Comparison of ENCODE assay signal across 17 cellular contexts in the genomic region with DNA sequence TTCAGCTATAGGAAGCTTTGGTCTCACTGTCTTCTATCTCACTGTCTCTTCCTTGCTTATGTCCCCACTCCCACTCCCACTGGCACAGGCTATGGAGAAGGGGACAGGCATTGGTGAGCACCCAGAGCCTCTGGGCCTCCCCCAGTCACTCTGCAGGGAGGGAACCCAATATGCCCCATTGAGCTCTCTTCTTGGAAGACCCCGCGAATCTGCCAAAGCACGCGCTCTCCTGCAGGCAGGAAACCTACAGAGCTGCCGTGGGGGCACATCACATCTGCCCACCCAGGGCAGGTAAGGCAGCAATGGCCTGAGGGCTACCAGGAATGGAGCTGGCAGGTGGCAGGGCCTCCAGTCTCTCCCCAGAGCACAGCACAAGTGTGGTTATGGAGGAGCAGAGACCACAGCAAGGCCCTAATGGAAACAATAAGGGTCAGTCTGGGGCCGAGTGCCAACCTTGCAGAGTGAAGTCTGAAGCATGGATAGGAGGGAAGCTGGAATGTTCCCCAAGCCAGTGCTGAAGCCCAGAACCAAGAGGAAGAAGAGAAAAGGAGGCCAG.
A peak's percentile ranks its signal among the peaks of the same experiment; 100 is the strongest.
DNase-seq lines count a peak whose midpoint lies in the region; ATAC-seq and TF ChIP-seq lines count a peak whose summit lies in the region.
"Had no signal": no experiment of that assay in that cellular context is flagged by ENCODE, and none has a peak within 500 bp of the region (broad histone marks: within the 10 kb centered on the region; RNA-seq: fewer than 3 reads in every experiment).

No MANE protein-coding gene starts in this region.

- no peaks in the 10 kb centered on the region for H3K4me1 Mint-ChIP-seq in activated CD4-positive, alpha-beta memory T cell treated with anti-CD3 and anti-CD28 coated beads for 36 hours (ENCODE audit: low read depth)
- H3K4me1 Mint-ChIP-seq: CD4-positive, alpha-beta memory T cell had no signal

- no peak for TF ChIP-seq POLR2A in esophagus muscularis mucosa (IDR thresholded peaks at IDR 0.05; ENCODE audit: low read depth)

- H3K4me1 ChIP-seq in esophagus muscularis mucosa (no peaks in the 10 kb centered on the region), lung (ENCODE audit: control insufficient read depth in 2 of 2, insufficient read depth in 2 of 2, low read length in 2 of 2) (no peaks in the 10 kb centered on the region)
- H3K4me1 ChIP-seq: HAP-1 had no signal

- no peaks in the 10 kb centered on the region for H3K27me3 Mint-ChIP-seq in activated CD4-positive, alpha-beta memory T cell treated with anti-CD3 and anti-CD28 coated beads for 36 hours
- H3K27me3 Mint-ChIP-seq: CD4-positive, alpha-beta memory T cell had no signal

- ATAC-seq in lung (ENCODE audit: insufficient read depth, low FRiP score) = no peak
- ATAC-seq in activated naive CD4-positive, alpha-beta T cell treated with anti-CD3 and anti-CD28 coated beads, Interleukin-2, amount 50 U/mL, for 72 hours = no peak

- TF ChIP-seq CTCF in coronary artery (IDR thresholded peaks at IDR 0.05) (no peak), esophagus muscularis mucosa (IDR thresholded peaks at IDR 0.05) (no peak), lung (IDR thresholded peaks at IDR 0.05; ENCODE audit: control extremely low read depth, extremely low read depth) (no peak)

- peak; percentile 65 for DNase-seq in coronary artery (ENCODE audit: low spot score)
- DNase-seq in esophagus muscularis mucosa (ENCODE audit: extremely low spot score) = peak; percentile 82
- peak; percentile 25 for DNase-seq in lung (ENCODE audit: low spot score)
- peak; percentile 52 for DNase-seq in posterior vena cava (ENCODE audit: low spot score)
- no peak for DNase-seq in activated CD4-positive, alpha-beta memory T cell treated with anti-CD3 and anti-CD28 coated beads for 36 hours
- DNase-seq in activated naive CD4-positive, alpha-beta T cell treated with anti-CD3 and anti-CD28 coated beads, Interleukin-2, amount 50 U/mL, for 72 hours (ENCODE audit: low spot score in 2 of 2) = no peak
- DNase-seq in nucleus accumbens (lab: John Stamatoyannopoulos, UW) = no peak
- DNase-seq: C1 segment of cervical spinal cord; Calu3; CD4-positive, alpha-beta memory T cell; COR-L47; DMS53; DMS79 treated with DMSO at 0.1 percent for 48 hours; GF-D8; GOT3; HFFc6 had no signal

- H3K36me3 Mint-ChIP-seq in activated CD4-positive, alpha-beta memory T cell treated with anti-CD3 and anti-CD28 coated beads for 36 hours = no peaks in the 10 kb centered on the region
- no peaks in the 10 kb centered on the region for H3K36me3 Mint-ChIP-seq in activated naive CD4-positive, alpha-beta T cell treated with anti-CD3 and anti-CD28 coated beads, Interleukin-2, amount 50 U/mL, for 72 hours
- H3K36me3 Mint-ChIP-seq: CD4-positive, alpha-beta memory T cell had no signal

- no peak overlapping the region for H3K4me3 ChIP-seq in coronary artery
- no peak overlapping the region for H3K4me3 ChIP-seq in esophagus muscularis mucosa
- no peak overlapping the region for H3K4me3 ChIP-seq in lung
- H3K4me3 ChIP-seq: HAP-1 had no signal

- no peak overlapping the region for H3K4me3 Mint-ChIP-seq in activated CD4-positive, alpha-beta memory T cell treated with anti-CD3 and anti-CD28 coated beads for 36 hours
- H3K4me3 Mint-ChIP-seq: CD4-positive, alpha-beta memory T cell; HFFc6 had no signal

- H3K27ac ChIP-seq in coronary artery (no peak overlapping the region), esophagus muscularis mucosa (replicated peaks in 1 of 4) (no peak overlapping the region), lung (ENCODE audit: low read depth in 1 of 2, low read length in 1 of 2) (no peak overlapping the region)

- H3K9me3 Mint-ChIP-seq in activated CD4-positive, alpha-beta memory T cell treated with anti-CD3 and anti-CD28 coated beads for 36 hours = no peaks in the 10 kb centered on the region
- no peaks in the 10 kb centered on the region for H3K9me3 Mint-ChIP-seq in activated naive CD4-positive, alpha-beta T cell treated with anti-CD3 and anti-CD28 coated beads, Interleukin-2, amount 50 U/mL, for 72 hours

- WGBS in esophagus muscularis mucosa = 88% methylated on average over 6 of the region's 6 CpGs
- 74 to 91% methylated on average over 6 of the region's 6 CpGs for WGBS in lung, 2 donors

- no peaks in the 10 kb centered on the region for H3K27me3 ChIP-seq in esophagus muscularis mucosa
- no peaks in the 10 kb centered on the region for H3K27me3 ChIP-seq in lung (ENCODE audit: control insufficient read depth, insufficient read depth)

- CTCF ChIA-PET in activated CD4-positive, alpha-beta memory T cell treated with anti-CD3 and anti-CD28 coated beads for 36 hours (lab: Charles Lee) = no interaction called here

- intact Hi-C loops in esophagus muscularis mucosa (cut with DNase I) (no loop called here), posterior vena cava (cut with DNase I) (no loop called here)
- intact Hi-C loops in activated CD4-positive, alpha-beta memory T cell treated with anti-CD3 and anti-CD28 coated beads for 36 hours (cut with micrococcal nuclease) = no loop called here

- H3K36me3 ChIP-seq in esophagus muscularis mucosa (no peaks in the 10 kb centered on the region), lung (ENCODE audit: control insufficient read depth in 2 of 2, insufficient read depth in 2 of 2, low read length in 2 of 2) (no peaks in the 10 kb centered on the region)
- H3K36me3 ChIP-seq: HAP-1 had no signal

- POLR2A ChIA-PET in activated CD4-positive, alpha-beta memory T cell treated with anti-CD3 and anti-CD28 coated beads for 36 hours (lab: Charles Lee) = no interaction called here

- H3K27ac Mint-ChIP-seq in activated CD4-positive, alpha-beta memory T cell treated with anti-CD3 and anti-CD28 coated beads for 36 hours = no peak overlapping the region
- H3K27ac Mint-ChIP-seq in activated naive CD4-positive, alpha-beta T cell treated with anti-CD3 and anti-CD28 coated beads, Interleukin-2, amount 50 U/mL, for 72 hours = no peak overlapping the region
- H3K27ac Mint-ChIP-seq: CD4-positive, alpha-beta memory T cell; HFFc6 had no signal

- no peak for TF ChIP-seq EP300 in esophagus muscularis mucosa (IDR thresholded peaks at IDR 0.05)

- H3K9me3 ChIP-seq in esophagus muscularis mucosa (no peaks in the 10 kb centered on the region), lung (ENCODE audit: control insufficient read depth in 2 of 2, insufficient read depth in 1 of 2, low read length in 1 of 2) (peaks cover 0 to 6% of the 10 kb centered on the region in 2 donors)
- H3K9me3 ChIP-seq: HAP-1 had no signal

Comparison
In these comparisons a context has a peak if more than half of its experiments do, and no peak if none do; other contexts are left out.
1. DNase-seq: peak in coronary artery (single experiment), esophagus muscularis mucosa (single experiment), lung (single experiment) and posterior vena cava (single experiment); none in activated CD4-positive, alpha-beta memory T cell treated with anti-CD3 and anti-CD28 coated beads for 36 hours (single experiment), activated naive CD4-positive, alpha-beta T cell treated with anti-CD3 and anti-CD28 coated beads, Interleukin-2, amount 50 U/mL, for 72 hours (0 of 2) and nucleus accumbens (0 of 56).